ENCODE assay signal across 26 cellular contexts in genomic region chr7:41994046-41994745, GRCh38.
A peak's percentile ranks its signal among the peaks of the same experiment; 100 is the strongest.
DNase-seq lines count a peak whose midpoint lies in the region; ATAC-seq lines count a peak whose summit lies in the region.
"Had no signal": no experiment of that assay in that cellular context is flagged by ENCODE, and none has a peak within 500 bp of the region (broad histone marks: within the 10 kb centered on the region; RNA-seq: fewer than 3 reads in every experiment).

No MANE protein-coding gene starts in this region.

- H3K27ac ChIP-seq in urinary bladder (ENCODE audit: low read depth): peak overlapping the region; percentile 44
- H3K27ac ChIP-seq: esophagus muscularis mucosa, hepatocyte, tibial artery had no signal

- H3K4me3 ChIP-seq in adipocyte (ENCODE audit: low read length) (peak overlapping the region; percentile 42), urinary bladder (ENCODE audit: low read depth, low read length) (no peak overlapping the region)
- H3K4me3 ChIP-seq: esophagus muscularis mucosa, hepatocyte, lung, MG63, tibial artery had no signal

- H3K36me3 ChIP-seq in adipocyte (ENCODE audit: control insufficient read depth, insufficient read depth, low read length, severe bottlenecking) (no peaks in the 10 kb centered on the region), urinary bladder (ENCODE audit: insufficient read depth) (no peaks in the 10 kb centered on the region)
- H3K36me3 ChIP-seq: MG63 had no signal

- peaks cover 66% of the 10 kb centered on the region for H3K4me1 ChIP-seq in adipocyte (ENCODE audit: control insufficient read depth, insufficient read depth, low read length)
- peaks cover 2% of the 10 kb centered on the region for H3K4me1 ChIP-seq in urinary bladder (ENCODE audit: insufficient read depth)

- H3K9me3 ChIP-seq in adipocyte (ENCODE audit: control insufficient read depth, low read length): no peaks in the 10 kb centered on the region
- H3K9me3 ChIP-seq: esophagus muscularis mucosa, MG63, tibial artery had no signal

- ATAC-seq in HG02938 (IDR thresholded peaks at IDR 0.05; ENCODE audit: unreplicated experiment): no peak
- ATAC-seq: activated CD4-positive, alpha-beta T cell treated with anti-CD3 and anti-CD28 coated beads for 36 hours; activated CD8-positive, alpha-beta T cell treated with anti-CD3 and anti-CD28 coated beads, Interleukin-2, amount 10 ng/mL, durations not matched to agents 7 days and 5 days had no signal

- no peaks in the 10 kb centered on the region for H3K27me3 ChIP-seq in adipocyte (replicated peaks; ENCODE audit: control insufficient read depth, insufficient read depth, low read length)
- H3K27me3 ChIP-seq: esophagus muscularis mucosa, hepatocyte, MG63, tibial artery had no signal

- WGBS in urinary bladder: 52% methylated on average over 3 of the region's 3 CpGs

- DNase-seq in KBM-7: peak; percentile 11
- DNase-seq in NCI-H226: peak; percentile 21
- DNase-seq in adipocyte (ENCODE audit: low read depth): no peak
- DNase-seq in epidermal melanocyte (ENCODE audit: insufficient read length, low spot score): no peak
- DNase-seq in DMS 273 (lab: John Stamatoyannopoulos, UW; ENCODE audit: unreplicated experiment): no peak
- DNase-seq: activated CD4-positive, alpha-beta T cell treated with anti-CD3 and anti-CD28 coated beads for 36 hours; activated CD8-positive, alpha-beta T cell treated with anti-CD3 and anti-CD28 coated beads, Interleukin-2, amount 10 ng/mL, durations not matched to agents 7 days and 5 days; activated naive CD4-positive, alpha-beta T cell treated with anti-CD3 and anti-CD28 coated beads for 36 hours; amniotic stem cell; CD4-positive, alpha-beta T cell; cerebellar nuclear complex; KG1; kidney glomerular epithelial cell; MG63; NCI-H1436 treated with DMSO at 0.1 percent for 48 hours; NCI-H2081 treated with DMSO at 0.1 percent for 48 hours; NCI-H2227 treated with DMSO at 0.1 percent for 48 hours; NCI-H748 treated with DMSO at 0.1 percent for 48 hours; stimulated activated CD4-positive, alpha-beta T cell treated with anti-CD3 and anti-CD28 coated beads, Interleukin-4, amount 100 ng/mL, for 24 hours; SW 1271; tibial artery had no signal

- in situ Hi-C loops in KBM-7 (cut with MboI; ENCODE audit: low pct_unique_long_range_greater_than_20kb, low sequenced_read_pairs): no loop called here

- H3K9ac ChIP-seq in adipocyte (ENCODE audit: low read length): peak overlapping the region; percentile 34

Comparison
In these comparisons a context has a peak if more than half of its experiments do, and no peak if none do; other contexts are left out.
1. DNase-seq: peak in KBM-7 (single experiment) and NCI-H226 (single experiment); none in adipocyte (single experiment), epidermal melanocyte (single experiment) and DMS 273 (single experiment).